ENCODE assay signal across 9 cellular contexts in the genomic region with DNA sequence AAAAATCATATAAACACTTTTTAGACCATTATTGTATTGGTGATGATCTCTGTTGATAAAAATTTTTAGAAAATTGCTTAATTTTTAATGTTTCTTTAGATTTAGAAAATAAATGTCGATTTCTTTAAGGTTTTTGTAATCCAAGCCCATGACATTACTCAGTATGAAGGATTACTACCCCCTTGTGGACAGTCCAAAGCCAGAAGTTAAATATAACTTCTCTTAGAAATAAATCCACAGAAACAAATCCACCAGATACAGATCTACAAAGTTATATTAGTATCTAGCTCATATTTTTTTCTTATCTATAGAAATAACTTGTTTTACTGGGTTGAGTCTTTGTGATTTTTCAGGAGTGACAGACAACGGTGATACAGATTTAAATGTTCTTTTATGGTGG. TPM values are rescaled to one million over a fixed set of nuclear protein-coding genes. Genes with fewer than 3 reads are reported as not detected.
DNase-seq lines count a peak whose midpoint lies in the region; ATAC-seq, FAIRE-seq and TF ChIP-seq lines count a peak whose summit lies in the region.
"Had no signal": no experiment of that assay in that cellular context is flagged by ENCODE, and none has a peak within 500 bp of the region (broad histone marks: within the 10 kb centered on the region; RNA-seq: fewer than 3 reads in every experiment).

No MANE protein-coding gene starts in this region.

- POLR2A ChIA-PET in naive thymus-derived CD4-positive, alpha-beta T cell (lab: Charles Lee): interaction anchor here (1.5 kb wide), 1 partner anchor 17 kb away, joined by 4 read pairs; no protein-coding TSS in a partner anchor

- DNase-seq in D721Med (ENCODE audit: insufficient read length, low spot score): no peak
- peak; percentile 56 to 65 for DNase-seq in cardiac fibroblast (ENCODE audit: low read depth in 2 of 2)
- peak in 2 of 9 donors; percentile 11 to 24 for DNase-seq in naive thymus-derived CD4-positive, alpha-beta T cell
- DNase-seq in stimulated activated CD4-positive, alpha-beta T cell treated with anti-CD3 and anti-CD28 coated beads, Interleukin-1b, Interleukin-23, amount 100 ng/mL, for 48 hours: no peak
- DNase-seq in upper lobe of left lung: no peak
- no peak for DNase-seq in activated CD8-positive, alpha-beta memory T cell treated with anti-CD3 and anti-CD28 coated beads, Interleukin-2, amount 10 ng/mL, durations not matched to agents 7 days and 5 days
- DNase-seq: aorta had no signal

- H3K27me3 Mint-ChIP-seq in naive thymus-derived CD4-positive, alpha-beta T cell: no peaks in the 10 kb centered on the region
- H3K27me3 Mint-ChIP-seq in activated CD8-positive, alpha-beta memory T cell treated with anti-CD3 and anti-CD28 coated beads, Interleukin-2, amount 10 ng/mL, durations not matched to agents 7 days and 5 days: no peaks in the 10 kb centered on the region

- H3K36me3 ChIP-seq in naive thymus-derived CD4-positive, alpha-beta T cell (ENCODE audit: control insufficient read depth in 2 of 3, insufficient read depth in 3 of 3, low read length in 3 of 3): peaks cover 0 to 5% (median 4%) of the 10 kb centered on the region in 3 experiments
- H3K36me3 ChIP-seq in upper lobe of left lung: peaks cover 0 to 1% (median 0%) of the 10 kb centered on the region in 4 donors

- no peaks in the 10 kb centered on the region for H3K4me1 ChIP-seq in naive thymus-derived CD4-positive, alpha-beta T cell (ENCODE audit: control insufficient read depth in 2 of 2, insufficient read depth in 2 of 2, low read length in 2 of 2)
- no peaks in the 10 kb centered on the region for H3K4me1 ChIP-seq in upper lobe of left lung

- H3K9me3 Mint-ChIP-seq in naive thymus-derived CD4-positive, alpha-beta T cell: peaks cover 0 to 3% (median 0%) of the 10 kb centered on the region in 11 donors
- H3K9me3 Mint-ChIP-seq in activated CD8-positive, alpha-beta memory T cell treated with anti-CD3 and anti-CD28 coated beads, Interleukin-2, amount 10 ng/mL, durations not matched to agents 7 days and 5 days (ENCODE audit: low read depth): no peaks in the 10 kb centered on the region

- no peak for FAIRE-seq in D721Med (lab: Jason Lieb, UNC)

- H3K27ac Mint-ChIP-seq in naive thymus-derived CD4-positive, alpha-beta T cell: peak overlapping the region in 1 of 9 donors; percentile 22
- no peak overlapping the region for H3K27ac Mint-ChIP-seq in activated CD8-positive, alpha-beta memory T cell treated with anti-CD3 and anti-CD28 coated beads, Interleukin-2, amount 10 ng/mL, durations not matched to agents 7 days and 5 days

- peaks cover 0 to 17% (median 0%) of the 10 kb centered on the region in 7 donors for H3K4me1 Mint-ChIP-seq in naive thymus-derived CD4-positive, alpha-beta T cell
- peaks cover 24% of the 10 kb centered on the region for H3K4me1 Mint-ChIP-seq in activated CD8-positive, alpha-beta memory T cell treated with anti-CD3 and anti-CD28 coated beads, Interleukin-2, amount 10 ng/mL, durations not matched to agents 7 days and 5 days

- H3K9me3 ChIP-seq in naive thymus-derived CD4-positive, alpha-beta T cell (ENCODE audit: control insufficient read depth in 2 of 3, low read length in 3 of 3): no peaks in the 10 kb centered on the region
- no peaks in the 10 kb centered on the region for H3K9me3 ChIP-seq in upper lobe of left lung

- CTCF ChIA-PET in naive thymus-derived CD4-positive, alpha-beta T cell (lab: Charles Lee): interaction anchor here (0.7 to 1.1 kb wide), 2 partner anchors 35 to 167 kb away, joined by 3 to 6 read pairs; no protein-coding TSS in a partner anchor
- CTCF ChIA-PET in activated CD8-positive, alpha-beta memory T cell treated with anti-CD3 and anti-CD28 coated beads, Interleukin-2, amount 10 ng/mL, durations not matched to agents 7 days and 5 days (lab: Charles Lee): interaction anchor here (0.9 to 1.5 kb wide), 7 partner anchors 11 to 257 kb away, joined by 3 to 5 read pairs (median 3); no protein-coding TSS in a partner anchor

- TF ChIP-seq EP300 in upper lobe of left lung (IDR thresholded peaks at IDR 0.05): no peak

- intact Hi-C loops in naive thymus-derived CD4-positive, alpha-beta T cell (cut with micrococcal nuclease): loop anchor here (1.0 to 2.0 kb wide), 4 partner anchors 18 to 168 kb away; a partner anchor contains a TSS

- H3K36me3 Mint-ChIP-seq in naive thymus-derived CD4-positive, alpha-beta T cell: peaks cover 0 to 17% (median 4%) of the 10 kb centered on the region in 5 donors
- H3K36me3 Mint-ChIP-seq in activated CD8-positive, alpha-beta memory T cell treated with anti-CD3 and anti-CD28 coated beads, Interleukin-2, amount 10 ng/mL, durations not matched to agents 7 days and 5 days: peaks cover 18% of the 10 kb centered on the region

- no peak overlapping the region for H3K4me3 ChIP-seq in cardiac fibroblast (replicated peaks in 1 of 2; ENCODE audit: low read depth in 2 of 2, low read length in 2 of 2)
- H3K4me3 ChIP-seq in naive thymus-derived CD4-positive, alpha-beta T cell (ENCODE audit: low read length): no peak overlapping the region
- H3K4me3 ChIP-seq in upper lobe of left lung: no peak overlapping the region

- TF ChIP-seq CTCF in D721Med (IDR thresholded peaks at IDR 0.05; ENCODE audit: insufficient read depth, missing control alignments) (peak; percentile 40), LNCAP (IDR thresholded peaks at IDR 0.05) (peak; percentile 49), cardiac fibroblast (IDR thresholded peaks at IDR 0.05; ENCODE audit: low read depth, low read length) (peak; percentile 48), upper lobe of left lung (IDR thresholded peaks at IDR 0.05) (peak in 2 of 6 experiments; percentile 12 to 35)

- 70 to 77% methylated on average over 2 of the region's 2 CpGs for WGBS in upper lobe of left lung, 2 donors

- H3K27ac ChIP-seq in naive thymus-derived CD4-positive, alpha-beta T cell (ENCODE audit: low read depth, low read length): no peak overlapping the region
- H3K27ac ChIP-seq in upper lobe of left lung: no peak overlapping the region

- ATAC-seq in naive thymus-derived CD4-positive, alpha-beta T cell: peak; percentile 45
- ATAC-seq in GM19463 (IDR thresholded peaks at IDR 0.05; ENCODE audit: unreplicated experiment): no peak
- ATAC-seq in upper lobe of left lung (ENCODE audit: low FRiP score in 2 of 2): no peak
- no peak for ATAC-seq in activated CD8-positive, alpha-beta memory T cell treated with anti-CD3 and anti-CD28 coated beads, Interleukin-2, amount 10 ng/mL, durations not matched to agents 7 days and 5 days

- H3K27me3 ChIP-seq in naive thymus-derived CD4-positive, alpha-beta T cell (ENCODE audit: control insufficient read depth in 2 of 2, insufficient read depth in 2 of 2, low read length in 2 of 2): no peaks in the 10 kb centered on the region
- no peaks in the 10 kb centered on the region for H3K27me3 ChIP-seq in upper lobe of left lung

- no peak overlapping the region for H3K4me3 Mint-ChIP-seq in naive thymus-derived CD4-positive, alpha-beta T cell
- H3K4me3 Mint-ChIP-seq in activated CD8-positive, alpha-beta memory T cell treated with anti-CD3 and anti-CD28 coated beads, Interleukin-2, amount 10 ng/mL, durations not matched to agents 7 days and 5 days: no peak overlapping the region

- TF ChIP-seq POLR2A in upper lobe of left lung (IDR thresholded peaks at IDR 0.05): no peak

RNA-seq across cellular contexts. Expression of a gene that starts 18.9 kb away (rescaled TPM):
- 10 to 100 TPM in 4 of 5 experiments, 1 to 10 TPM in 1; 8.7 to 38.8 (median 12.3) TPM for total RNA-seq in naive thymus-derived CD4-positive, alpha-beta T cell
- polyA plus RNA-seq in naive thymus-derived CD4-positive, alpha-beta T cell: 10 to 100 TPM; 11.5 to 19.9 TPM
- total RNA-seq in upper lobe of left lung: 10 to 100 TPM in 1 of 6 donors, 1 to 10 TPM in 5; 1.3 to 14.5 (median 7.6) TPM
- 10 to 100 TPM; 29.0 to 32.5 TPM for total RNA-seq in activated CD8-positive, alpha-beta memory T cell treated with anti-CD3 and anti-CD28 coated beads, Interleukin-2, amount 10 ng/mL, durations not matched to agents 7 days and 5 days

RNA-seq across cellular contexts. Expression of a gene that starts 30.3 kb away (rescaled TPM):
- 10 to 100 TPM; 15.5 to 35.0 (median 19.8) TPM for total RNA-seq in naive thymus-derived CD4-positive, alpha-beta T cell
- 1 to 10 TPM; 5.0 to 5.7 TPM for polyA plus RNA-seq in naive thymus-derived CD4-positive, alpha-beta T cell
- 10 to 100 TPM; 22.7 to 68.0 (median 35.6) TPM for total RNA-seq in upper lobe of left lung
- 10 to 100 TPM in 1 of 2 experiments, 1 to 10 TPM in 1; 7.3 to 17.7 TPM for total RNA-seq in activated CD8-positive, alpha-beta memory T cell treated with anti-CD3 and anti-CD28 coated beads, Interleukin-2, amount 10 ng/mL, durations not matched to agents 7 days and 5 days

RNA-seq across cellular contexts. Expression of a gene that starts 35.2 kb away (rescaled TPM):
- total RNA-seq in naive thymus-derived CD4-positive, alpha-beta T cell: 10 to 100 TPM in 4 of 5 experiments, 1 to 10 TPM in 1; 7.3 to 21.0 (median 17.0) TPM
- 10 to 100 TPM; 16.4 to 23.8 TPM for polyA plus RNA-seq in naive thymus-derived CD4-positive, alpha-beta T cell
- total RNA-seq in upper lobe of left lung: 10 to 100 TPM; 21.9 to 25.1 (median 24.1) TPM
- total RNA-seq in activated CD8-positive, alpha-beta memory T cell treated with anti-CD3 and anti-CD28 coated beads, Interleukin-2, amount 10 ng/mL, durations not matched to agents 7 days and 5 days: 10 to 100 TPM; 13.6 to 17.8 TPM

Comparison
In these comparisons a context has a peak if more than half of its experiments do, and no peak if none do; other contexts are left out.
1. DNase-seq: peak in cardiac fibroblast (2 of 2); none in D721Med (single experiment), stimulated activated CD4-positive, alpha-beta T cell treated with anti-CD3 and anti-CD28 coated beads, Interleukin-1b, Interleukin-23, amount 100 ng/mL, for 48 hours (single experiment), upper lobe of left lung (0 of 2) and activated CD8-positive, alpha-beta memory T cell treated with anti-CD3 and anti-CD28 coated beads, Interleukin-2, amount 10 ng/mL, durations not matched to agents 7 days and 5 days (single experiment).